ENCODE assay signal across 23 cellular contexts in the genomic region with DNA sequence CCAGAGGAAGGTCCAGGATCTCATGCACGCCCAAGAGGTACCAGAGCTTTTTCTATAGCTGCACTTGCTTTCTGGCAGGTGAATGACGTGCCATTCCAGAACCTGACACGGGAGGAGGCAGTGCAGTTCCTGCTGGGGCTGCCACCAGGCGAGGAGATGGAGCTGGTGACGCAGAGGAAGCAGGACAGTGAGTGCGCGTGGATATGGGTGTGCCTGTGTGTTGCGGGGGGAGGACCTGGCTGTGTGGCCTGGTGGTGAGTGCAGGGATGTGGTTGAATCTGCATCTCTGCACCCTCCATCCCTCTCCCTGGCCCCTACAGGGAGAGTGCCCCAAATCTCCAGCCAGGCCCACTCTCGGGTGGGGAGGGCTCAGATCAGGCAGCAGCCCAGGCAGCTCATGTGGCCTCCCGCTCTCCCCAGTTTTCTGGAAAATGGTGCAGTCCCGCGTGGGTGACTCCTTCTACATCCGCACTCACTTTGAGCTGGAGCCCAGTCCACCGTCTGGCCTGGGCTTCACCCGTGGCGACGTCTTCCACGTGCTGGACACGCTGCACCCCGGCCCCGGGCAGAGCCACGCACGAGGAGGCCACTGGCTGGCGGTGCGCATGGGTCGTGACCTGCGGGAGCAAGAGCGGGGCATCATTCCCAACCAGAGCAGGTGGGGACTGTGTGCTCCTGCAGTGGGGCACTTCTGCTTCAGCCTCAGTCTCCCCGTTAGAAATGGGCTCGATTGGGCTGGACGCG. TPM values are rescaled to one million over a fixed set of nuclear protein-coding genes. Genes with fewer than 3 reads are reported as not detected.
DNase-seq lines count a peak whose midpoint lies in the region; ATAC-seq, FAIRE-seq and TF ChIP-seq lines count a peak whose summit lies in the region.
"Had no signal": no experiment of that assay in that cellular context is flagged by ENCODE, and none has a peak within 500 bp of the region (broad histone marks: within the 10 kb centered on the region; RNA-seq: fewer than 3 reads in every experiment).

No MANE protein-coding gene starts in this region.

- H3K79me1 ChIP-seq in neuronal stem cell (ENCODE audit: low read depth, low read length), result peaks cover 2% of the 10 kb centered on the region

- ATAC-seq in HG03442 (IDR thresholded peaks at IDR 0.05; ENCODE audit: unreplicated experiment), result no peak

- peak overlapping the region; percentile 75 for H2AK5ac ChIP-seq in neuronal stem cell (ENCODE audit: low read depth, low read length)

- no peak for FAIRE-seq in astrocyte (lab: Jason Lieb, UNC)
- FAIRE-seq: GM12892, RCC 7860 had no signal

- H2AFZ ChIP-seq in astrocyte (ENCODE audit: low read depth, low read length), result no peak overlapping the region
- H2AFZ ChIP-seq in neuronal stem cell (ENCODE audit: low read length), result no peak overlapping the region
- H2AFZ ChIP-seq: GM23248 had no signal

- H3K4ac ChIP-seq in neuronal stem cell (ENCODE audit: low read length), result no peak overlapping the region

- H3K9ac ChIP-seq in astrocyte (ENCODE audit: low read length), result no peak overlapping the region
- peak overlapping the region; percentile 50 for H3K9ac ChIP-seq in neuronal stem cell (ENCODE audit: low read depth, low read length, poor library complexity)
- H3K9ac ChIP-seq: GM23248 had no signal

- H3K4me3 Mint-ChIP-seq in activated naive CD4-positive, alpha-beta T cell treated with anti-CD3 and anti-CD28 coated beads, Interleukin-2, amount 50 U/mL, for 24 hours, result no peak overlapping the region
- H3K4me3 Mint-ChIP-seq in astrocyte (ENCODE audit: unreplicated experiment), result no peak overlapping the region

- H3K4me1 ChIP-seq in HEK293 (ENCODE audit: control insufficient read depth, insufficient read depth, low read length) (no peaks in the 10 kb centered on the region), astrocyte (ENCODE audit: insufficient read depth, low read length) (no peaks in the 10 kb centered on the region), neuronal stem cell (ENCODE audit: control insufficient read depth in 2 of 2, insufficient read depth in 1 of 2, low read depth in 1 of 2, low read length in 2 of 2) (no peaks in the 10 kb centered on the region)
- H3K4me1 ChIP-seq: BE2C, Caco-2, SJCRH30 had no signal

- H3K23ac ChIP-seq in neuronal stem cell (ENCODE audit: low read depth, low read length, poor library complexity), result peak overlapping the region; percentile 86

- no peaks in the 10 kb centered on the region for H3K79me2 ChIP-seq in astrocyte (ENCODE audit: insufficient read depth, low read length)

- no peaks in the 10 kb centered on the region for H4K20me1 ChIP-seq in astrocyte (ENCODE audit: insufficient read depth, low read length)

- TF ChIP-seq CTCF in HEK293 (tag by site-specific recombination; IDR thresholded peaks at IDR 0.05) (no peak), astrocyte (IDR thresholded peaks at IDR 0.05; ENCODE audit: insufficient read depth, low read depth, low read length) (no peak)

- H3K4me3 ChIP-seq in HEK293 (ENCODE audit: low read depth, low read length) (no peak overlapping the region), astrocyte (ENCODE audit: insufficient read depth, low read depth, low read length) (no peak overlapping the region), neuronal stem cell (ENCODE audit: low read length in 2 of 2) (peak overlapping the region in 1 of 2 donors; percentile 45)
- H3K4me3 ChIP-seq: GM23248, SJCRH30 had no signal

- H2BK5ac ChIP-seq in neuronal stem cell (ENCODE audit: low read length), result peak overlapping the region; percentile 4

- H3K4me2 ChIP-seq in astrocyte (ENCODE audit: low read length) (no peak overlapping the region), neuronal stem cell (ENCODE audit: insufficient read depth, low read length, poor library complexity, severe bottlenecking) (no peak overlapping the region)

- no peak overlapping the region for H2BK12ac ChIP-seq in neuronal stem cell (ENCODE audit: low read length)

- H3K9me3 ChIP-seq in HEK293 (ENCODE audit: control insufficient read depth, insufficient read depth, low read depth, low read length) (no peaks in the 10 kb centered on the region), astrocyte (ENCODE audit: insufficient read depth, low read depth, low read length) (no peaks in the 10 kb centered on the region), neuronal stem cell (replicated peaks in 1 of 2; ENCODE audit: control insufficient read depth in 2 of 2, insufficient read depth in 1 of 2, low read depth in 1 of 2, low read length in 2 of 2) (no peaks in the 10 kb centered on the region)
- H3K9me3 ChIP-seq: BE2C, Caco-2, SJCRH30 had no signal

- H2BK15ac ChIP-seq in neuronal stem cell (ENCODE audit: low read length), result peak overlapping the region; percentile 58

- H3K9me3 Mint-ChIP-seq in activated naive CD4-positive, alpha-beta T cell treated with anti-CD3 and anti-CD28 coated beads, Interleukin-2, amount 50 U/mL, for 24 hours, result no peaks in the 10 kb centered on the region
- no peaks in the 10 kb centered on the region for H3K9me3 Mint-ChIP-seq in astrocyte (ENCODE audit: unreplicated experiment)

- DNase-seq in activated naive CD4-positive, alpha-beta T cell (lab: John Stamatoyannopoulos, UW), result no peak
- DNase-seq in astrocyte (ENCODE audit: low read depth) (no peak), neuronal stem cell (ENCODE audit: low spot score) (no peak), kidney tubule cell (ENCODE audit: low spot score) (no peak)
- DNase-seq: BE2C, Caco-2, DMS 273 treated with DMSO at 0.1 percent for 48 hours, DND-41, GM23248, HCEC 1CT, IMR-90, NCI-H1105 treated with DMSO at 0.1 percent for 48 hours, NCI-H2029 treated with DMSO at 0.1 percent for 48 hours, NCI-H2171, NCI-H526 had no signal

- peak overlapping the region; percentile 38 for H3K14ac ChIP-seq in neuronal stem cell (ENCODE audit: low read length)

- H3K27me3 Mint-ChIP-seq in activated naive CD4-positive, alpha-beta T cell treated with anti-CD3 and anti-CD28 coated beads, Interleukin-2, amount 50 U/mL, for 24 hours, result no peaks in the 10 kb centered on the region
- peaks cover 10% of the 10 kb centered on the region for H3K27me3 Mint-ChIP-seq in astrocyte (ENCODE audit: low read depth, unreplicated experiment)

- no peak overlapping the region for H2BK120ac ChIP-seq in neuronal stem cell (ENCODE audit: low read depth, low read length)

- H3K18ac ChIP-seq in neuronal stem cell (ENCODE audit: low read length), result no peak overlapping the region

- H3K4me1 Mint-ChIP-seq in activated naive CD4-positive, alpha-beta T cell treated with anti-CD3 and anti-CD28 coated beads, Interleukin-2, amount 50 U/mL, for 24 hours, result peaks cover 26% of the 10 kb centered on the region
- no peaks in the 10 kb centered on the region for H3K4me1 Mint-ChIP-seq in astrocyte (ENCODE audit: low read depth, unreplicated experiment)

- H3K36me3 ChIP-seq in HEK293 (ENCODE audit: control insufficient read depth in 2 of 2, insufficient read depth in 1 of 2, low read length in 2 of 2), result no peaks in the 10 kb centered on the region
- no peaks in the 10 kb centered on the region for H3K36me3 ChIP-seq in astrocyte (ENCODE audit: insufficient read depth, low read length)
- no peaks in the 10 kb centered on the region for H3K36me3 ChIP-seq in neuronal stem cell (replicated peaks in 1 of 2; ENCODE audit: control insufficient read depth in 2 of 2, insufficient read depth in 2 of 2, low read length in 2 of 2)
- H3K36me3 ChIP-seq: BE2C, SJCRH30 had no signal

- POLR2A ChIA-PET in HEK293 (lab: Yijun Ruan, JAX), result no interaction called here

- H3K27ac ChIP-seq in HEK293 (ENCODE audit: extremely low read depth, low read depth, low read length) (no peak overlapping the region), astrocyte (ENCODE audit: low read depth, low read length) (no peak overlapping the region), neuronal stem cell (replicated peaks; ENCODE audit: low read length) (no peak overlapping the region)
- H3K27ac ChIP-seq: GM23248, SJCRH30 had no signal

- peaks cover 6% of the 10 kb centered on the region for H3K36me3 Mint-ChIP-seq in activated naive CD4-positive, alpha-beta T cell treated with anti-CD3 and anti-CD28 coated beads, Interleukin-2, amount 50 U/mL, for 24 hours
- H3K36me3 Mint-ChIP-seq in astrocyte (ENCODE audit: low read depth, unreplicated experiment), result no peaks in the 10 kb centered on the region

- H3K27me3 ChIP-seq in astrocyte (ENCODE audit: insufficient read depth, low read length), result no peaks in the 10 kb centered on the region
- H3K27me3 ChIP-seq in neuronal stem cell (ENCODE audit: control insufficient read depth in 3 of 3, insufficient read depth in 3 of 3, low read depth in 1 of 3, low read length in 3 of 3), result no peaks in the 10 kb centered on the region

- CTCF ChIA-PET in HEK293 (lab: Yijun Ruan, JAX), result interaction anchor here (0.6 kb wide), 1 partner anchor 25 kb away, joined by 3 read pairs; no protein-coding TSS in a partner anchor

- peak overlapping the region; percentile 3 for H4K8ac ChIP-seq in neuronal stem cell (ENCODE audit: low read depth, low read length)

- peak overlapping the region; percentile 41 for H3K27ac Mint-ChIP-seq in activated naive CD4-positive, alpha-beta T cell treated with anti-CD3 and anti-CD28 coated beads, Interleukin-2, amount 50 U/mL, for 24 hours
- peak overlapping the region; percentile 47 for H3K27ac Mint-ChIP-seq in astrocyte (ENCODE audit: unreplicated experiment)

- WGBS in neuronal stem cell (ENCODE audit: extremely low coverage in 2 of 2, insufficient read length in 2 of 2, insufficient replicate concordance in 1 of 2), 2 donors, result no CpG with 5 or more reads among the region's 32 CpGs

- peak overlapping the region; percentile 98 for H4K91ac ChIP-seq in neuronal stem cell (ENCODE audit: low read depth, low read length, poor library complexity)

RNA-seq across cellular contexts. Expression of a gene that starts 22.8 kb away (rescaled TPM):
- 16.4 and 16.5 TPM in 2 replicates for total RNA-seq in astrocyte
- 19.0 TPM for polyA plus RNA-seq in neuronal stem cell (2013, experiment 1 of 2)
- polyA plus RNA-seq in neuronal stem cell (2013, experiment 2 of 2), result 17.8 TPM

RNA-seq across cellular contexts. Expression of a gene that starts 23.8 kb away (rescaled TPM):
- total RNA-seq in astrocyte, result 41.6 and 43.5 TPM in 2 replicates
- polyA plus RNA-seq in neuronal stem cell (2013, experiment 1 of 2), result 39.9 TPM
- 40.6 TPM for polyA plus RNA-seq in neuronal stem cell (2013, experiment 2 of 2)

RNA-seq across cellular contexts. Expression of a gene that starts 30.5 kb away (rescaled TPM):
- 0.58 and 2.0 TPM in 2 replicates for total RNA-seq in astrocyte
- 23.4 TPM for polyA plus RNA-seq in neuronal stem cell (2013, experiment 1 of 2)
- 21.0 TPM for polyA plus RNA-seq in neuronal stem cell (2013, experiment 2 of 2)
- total RNA-seq: A673, GM23248, IMR-90, SJCRH30 had no signal
- polyA plus RNA-seq: GM23248, IMR-90 had no signal

RNA-seq across cellular contexts. Expression of a gene that starts 33.4 kb away (rescaled TPM):
- total RNA-seq in astrocyte, result not detected in 2 replicates
- 0.01 TPM for polyA plus RNA-seq in neuronal stem cell (2013, experiment 1 of 2)
- polyA plus RNA-seq in neuronal stem cell (2013, experiment 2 of 2), result 0.03 TPM
- total RNA-seq: A673, Caco-2, GM23248, IMR-90, OCI-LY7, SJCRH30 had no signal
- polyA plus RNA-seq: GM23248, IMR-90 had no signal

RNA-seq across cellular contexts. Expression of a gene that starts 38.4 kb away (rescaled TPM):
- 42.0 and 44.2 TPM in 2 replicates for total RNA-seq in astrocyte
- 25.4 TPM for polyA plus RNA-seq in neuronal stem cell (2013, experiment 1 of 2)
- 24.7 TPM for polyA plus RNA-seq in neuronal stem cell (2013, experiment 2 of 2)
